Comparison of ENCODE assay signal across 12 cellular contexts in genomic region chr14:36975834-36976233, GRCh38.
A peak's percentile ranks its signal among the peaks of the same experiment; 100 is the strongest.
DNase-seq lines count a peak whose midpoint lies in the region; ATAC-seq and TF ChIP-seq lines count a peak whose summit lies in the region.
"Had no signal": no experiment of that assay in that cellular context is flagged by ENCODE, and none has a peak within 500 bp of the region (broad histone marks: within the 10 kb centered on the region; RNA-seq: fewer than 3 reads in every experiment).

No MANE protein-coding gene starts in this region.

- ATAC-seq in HG02938 (IDR thresholded peaks at IDR 0.05; ENCODE audit: unreplicated experiment), result no peak
- no peak for ATAC-seq in left lobe of liver
- ATAC-seq in HG02759 (IDR thresholded peaks at IDR 0.05; ENCODE audit: unreplicated experiment), result no peak

- H3K27ac ChIP-seq in epithelial cell of prostate, result peak overlapping the region; percentile 97
- H3K27ac ChIP-seq in esophagus muscularis mucosa (replicated peaks in 1 of 4), result no peak overlapping the region
- H3K27ac ChIP-seq: cardiac muscle cell had no signal

- no peak for TF ChIP-seq EP300 in esophagus muscularis mucosa (IDR thresholded peaks at IDR 0.05)

- TF ChIP-seq POLR2A in esophagus muscularis mucosa (IDR thresholded peaks at IDR 0.05; ENCODE audit: low read depth), result no peak

- intact Hi-C loops in esophagus muscularis mucosa (cut with DNase I), result no loop called here

- 79% methylated on average over 3 of the region's 3 CpGs for WGBS in esophagus muscularis mucosa

- DNase-seq in DMS153 treated with DMSO at 0.1 percent for 48 hours (lab: John Stamatoyannopoulos, UW; ENCODE audit: unreplicated experiment), result peak; percentile 28
- peak; percentile 96 to 99 for DNase-seq in NCI-H524 (lab: John Stamatoyannopoulos, UW)
- no peak for DNase-seq in epithelial cell of prostate (ENCODE audit: low read depth, low spot score)
- DNase-seq in esophagus muscularis mucosa (ENCODE audit: extremely low spot score), result no peak
- no peak for DNase-seq in left lobe of liver (ENCODE audit: low spot score)
- DNase-seq: activated B cell treated with CpG ODN at 0.5 μM for 24 hours; left ventricle myocardium superior; stimulated activated CD4-positive, alpha-beta T cell treated with anti-CD3 and anti-CD28 coated beads, Interleukin-2, amount 100 ng/mL, for 24 hours had no signal

- no peak overlapping the region for H3K4me3 ChIP-seq in esophagus muscularis mucosa
- H3K4me3 ChIP-seq: cardiac muscle cell had no signal

- H3K27me3 ChIP-seq in esophagus muscularis mucosa, result no peaks in the 10 kb centered on the region
- H3K27me3 ChIP-seq: cardiac muscle cell had no signal

- H3K9me3 ChIP-seq in esophagus muscularis mucosa, result no peaks in the 10 kb centered on the region

- peak; percentile 19; the same call in 1 of the 2 replicates for TF ChIP-seq CTCF in LNCAP (IDR thresholded peaks at IDR 0.05)
- no peak for TF ChIP-seq CTCF in esophagus muscularis mucosa (IDR thresholded peaks at IDR 0.05)

- H3K36me3 ChIP-seq in esophagus muscularis mucosa, result no peaks in the 10 kb centered on the region
- H3K36me3 ChIP-seq: cardiac muscle cell had no signal

- peaks cover 0 to 13% (median 2%) of the 10 kb centered on the region in 4 donors for H3K4me1 ChIP-seq in esophagus muscularis mucosa

Comparison
In these comparisons a context has a peak if more than half of its experiments do, and no peak if none do; other contexts are left out.
1. DNase-seq: peak in DMS153 treated with DMSO at 0.1 percent for 48 hours (single experiment) and NCI-H524 (2 of 2); none in epithelial cell of prostate (single experiment), esophagus muscularis mucosa (single experiment) and left lobe of liver (single experiment).